Comparison of ENCODE assay signal across 12 cellular contexts in genomic region chr6:109243863-109244825, GRCh38.
"Had no signal": no experiment of that assay in that cellular context is flagged by ENCODE, and none has a peak within 500 bp of the region (broad histone marks: within the 10 kb centered on the region; RNA-seq: fewer than 3 reads in every experiment).

No MANE protein-coding gene starts in this region.

- H3K9me3 ChIP-seq: mucosa of descending colon, pancreas, tibial nerve had no signal

- H3K4me1 ChIP-seq: pancreas had no signal

- FAIRE-seq: astrocyte, endothelial cell of umbilical vein, islet of Langerhans, pancreas had no signal

- ATAC-seq: mucosa of descending colon, pancreas had no signal

- H3K27ac Mint-ChIP-seq: nephron had no signal

- DNase-seq: activated CD4-positive, alpha-beta T cell treated with anti-CD3 and anti-CD28 coated beads for 4 hours; activated gamma-delta T cell; activated T-cell treated with anti-CD3 and anti-CD28 coated beads, Interleukin-2, amount 50 U/mL, for 1 hour; foreskin melanocyte; head of caudate nucleus; mucosa of descending colon; pancreas had no signal

- H3K4me3 ChIP-seq: mucosa of descending colon, pancreas, tibial nerve had no signal

- H3K27ac ChIP-seq: pancreas, tibial nerve had no signal

- H3K27me3 ChIP-seq: pancreas, tibial nerve had no signal

- H3K36me3 ChIP-seq: pancreas, tibial nerve had no signal

- H3K4me3 Mint-ChIP-seq: nephron had no signal
